In genomic region chr11:122984186-122985011, GRCh38 we compare ENCODE assay signal across 8 cellular contexts. TPM values are rescaled to one million over a fixed set of nuclear protein-coding genes. Genes with fewer than 3 reads are reported as not detected.
DNase-seq lines count a peak whose midpoint lies in the region; ATAC-seq and TF ChIP-seq lines count a peak whose summit lies in the region.

No MANE protein-coding gene starts in this region.

- peaks cover 84% of the 10 kb centered on the region for H3K27me3 Mint-ChIP-seq in dendritic cell treated with granulocyte-macrophage colony-stimulating factor and Interleukin-4, amounts not matched to agents 40 ng/mL and 50 ng/mL, for 4 days

- no peak for TF ChIP-seq CTCF in mucosa of descending colon (IDR thresholded peaks at IDR 0.05)

- ATAC-seq in mucosa of descending colon = peak; percentile 23
- ATAC-seq in HG03045 (IDR thresholded peaks at IDR 0.05; ENCODE audit: unreplicated experiment) = no peak
- no peak for ATAC-seq in HG02870 (IDR thresholded peaks at IDR 0.05; ENCODE audit: unreplicated experiment)
- no peak for ATAC-seq in GM21619 (IDR thresholded peaks at IDR 0.05; ENCODE audit: unreplicated experiment)

- no peaks in the 10 kb centered on the region for H3K36me3 Mint-ChIP-seq in dendritic cell treated with granulocyte-macrophage colony-stimulating factor and Interleukin-4, amounts not matched to agents 40 ng/mL and 50 ng/mL, for 4 days (ENCODE audit: low read depth)

- peak overlapping the region; percentile 81 for H3K4me3 Mint-ChIP-seq in dendritic cell treated with granulocyte-macrophage colony-stimulating factor and Interleukin-4, amounts not matched to agents 40 ng/mL and 50 ng/mL, for 4 days

- no peak overlapping the region for H3K4me3 ChIP-seq in mucosa of descending colon

- DNase-seq in DMS79 treated with DMSO at 0.1 percent for 48 hours (lab: John Stamatoyannopoulos, UW) (peak; percentile 80), NCI-H128 (lab: John Stamatoyannopoulos, UW; ENCODE audit: unreplicated experiment) (peak; percentile 19), mucosa of descending colon (no peak), cerebellar cortex (ENCODE audit: low spot score) (no peak)

- H3K36me3 ChIP-seq in mucosa of descending colon (ENCODE audit: low read depth) = no peaks in the 10 kb centered on the region

- peaks cover 14% of the 10 kb centered on the region for H3K4me1 Mint-ChIP-seq in dendritic cell treated with granulocyte-macrophage colony-stimulating factor and Interleukin-4, amounts not matched to agents 40 ng/mL and 50 ng/mL, for 4 days (ENCODE audit: low read depth)

- intact Hi-C loops in dendritic cell treated with granulocyte-macrophage colony-stimulating factor and Interleukin-4, amounts not matched to agents 40 ng/mL and 50 ng/mL, for 4 days (cut with micrococcal nuclease) = no loop called here
- intact Hi-C loops in mucosa of descending colon (cut with DNase I, micrococcal nuclease) = no loop called here

- H3K27ac Mint-ChIP-seq in dendritic cell treated with granulocyte-macrophage colony-stimulating factor and Interleukin-4, amounts not matched to agents 40 ng/mL and 50 ng/mL, for 4 days = peak overlapping the region; percentile 44

- no peaks in the 10 kb centered on the region for H3K9me3 Mint-ChIP-seq in dendritic cell treated with granulocyte-macrophage colony-stimulating factor and Interleukin-4, amounts not matched to agents 40 ng/mL and 50 ng/mL, for 4 days

- H3K4me1 ChIP-seq in mucosa of descending colon (ENCODE audit: low read depth) = peaks cover 10% of the 10 kb centered on the region

- H3K9me3 ChIP-seq in mucosa of descending colon = no peaks in the 10 kb centered on the region

RNA-seq across cellular contexts. Expression of gene BSX, which starts 2.8 kb away (rescaled TPM):
- not detected for total RNA-seq in mucosa of descending colon

Comparison
In these comparisons a context has a peak if more than half of its experiments do, and no peak if none do; other contexts are left out.
1. DNase-seq: peak in DMS79 treated with DMSO at 0.1 percent for 48 hours (single experiment) and NCI-H128 (single experiment); none in mucosa of descending colon (0 of 3) and cerebellar cortex (single experiment).